20 cellular contexts compared by ENCODE assay signal in the genomic region with DNA sequence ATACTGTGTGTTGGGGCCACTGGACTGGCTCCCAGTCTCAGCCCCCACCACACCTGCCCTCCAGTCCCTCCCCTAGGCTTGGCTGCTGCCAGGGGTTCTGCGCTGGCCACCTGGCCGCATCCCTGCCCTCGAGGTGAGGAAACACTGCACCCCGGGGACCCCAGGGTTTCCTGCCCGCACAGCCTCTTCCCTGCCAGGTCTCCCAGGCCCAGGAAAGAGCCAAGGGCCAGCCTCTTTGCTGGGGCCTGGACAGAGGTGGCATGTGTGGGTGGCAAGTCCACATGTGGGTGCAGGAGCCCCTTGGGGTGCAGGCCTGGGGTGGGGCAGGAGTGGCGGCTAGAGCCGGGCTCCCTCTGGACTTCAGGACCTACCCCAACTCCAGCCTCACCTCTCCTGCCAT. TPM values are rescaled to one million over a fixed set of nuclear protein-coding genes. Genes with fewer than 3 reads are reported as not detected.
DNase-seq lines count a peak whose midpoint lies in the region; ATAC-seq, FAIRE-seq and TF ChIP-seq lines count a peak whose summit lies in the region.
"Had no signal": no experiment of that assay in that cellular context is flagged by ENCODE, and none has a peak within 500 bp of the region (broad histone marks: within the 10 kb centered on the region; RNA-seq: fewer than 3 reads in every experiment).

No MANE protein-coding gene starts in this region.

- H3K27ac ChIP-seq in kidney (ENCODE audit: low read depth in 2 of 2, low read length in 2 of 2) (peak overlapping the region; percentile 90 to 92), tibial nerve (peak overlapping the region in 3 of 4 donors; percentile 81 to 94 (median 90)), endodermal cell (ENCODE audit: low read depth, low read length) (no peak overlapping the region)
- H3K27ac ChIP-seq: gastrocnemius medialis, left ventricle myocardium inferior, ovary had no signal

- no peaks in the 10 kb centered on the region for H3K4me1 Mint-ChIP-seq in endodermal cell

- H3K4me3 ChIP-seq in kidney (ENCODE audit: low read length in 2 of 2), result peak overlapping the region in 1 of 2 donors; percentile 74
- no peak overlapping the region for H3K4me3 ChIP-seq in tibial nerve
- no peak overlapping the region for H3K4me3 ChIP-seq in endodermal cell (ENCODE audit: low read length)
- H3K4me3 ChIP-seq: gastrocnemius medialis, left ventricle myocardium inferior, ovary, sigmoid colon had no signal

- H3K36me3 ChIP-seq in kidney (ENCODE audit: control insufficient read depth in 1 of 2, insufficient read depth in 2 of 2, low read length in 2 of 2), result no peaks in the 10 kb centered on the region
- H3K36me3 ChIP-seq in tibial nerve, result peaks cover 0 to 10% (median 0%) of the 10 kb centered on the region in 3 donors
- no peaks in the 10 kb centered on the region for H3K36me3 ChIP-seq in endodermal cell (ENCODE audit: control insufficient read depth, insufficient read depth, low read length)
- H3K36me3 ChIP-seq: gastrocnemius medialis, left ventricle myocardium inferior, ovary, sigmoid colon had no signal

- no peak for FAIRE-seq in kidney (lab: Jason Lieb, UNC)
- FAIRE-seq: astrocyte, colon, TTC549 had no signal

- TF ChIP-seq EP300 in tibial nerve (IDR thresholded peaks at IDR 0.05), result no peak

- H3K27me3 Mint-ChIP-seq in endodermal cell (ENCODE audit: insufficient read depth), result no peaks in the 10 kb centered on the region

- H3K9me3 ChIP-seq in kidney (ENCODE audit: control insufficient read depth in 1 of 2, low read length in 2 of 2) (no peaks in the 10 kb centered on the region), tibial nerve (no peaks in the 10 kb centered on the region), endodermal cell (ENCODE audit: control insufficient read depth, low read length) (no peaks in the 10 kb centered on the region)
- H3K9me3 ChIP-seq: gastrocnemius medialis, left ventricle myocardium inferior, ovary, sigmoid colon had no signal

- H3K4me3 Mint-ChIP-seq in endodermal cell, result no peak overlapping the region

- peak overlapping the region; percentile 40 to 48 for H3K9ac ChIP-seq in kidney (ENCODE audit: low read length in 2 of 2)
- H3K9ac ChIP-seq in endodermal cell (ENCODE audit: extremely low read depth, low read length, poor library complexity, severe bottlenecking), result no peak overlapping the region

- 74 to 89% methylated on average over 5 to 6 of the region's 7 CpGs for WGBS in tibial nerve, 2 donors
- 92 to 100% methylated on average over 5 of the region's 7 CpGs for WGBS in endodermal cell (ENCODE audit: insufficient coverage in 1 of 2, insufficient read length in 1 of 2), 2 experiments

- H3K27ac Mint-ChIP-seq in endodermal cell, result no peak overlapping the region

- H3K36me3 Mint-ChIP-seq in endodermal cell (ENCODE audit: low read depth), result no peaks in the 10 kb centered on the region

- H3K9me3 Mint-ChIP-seq in endodermal cell, result no peaks in the 10 kb centered on the region

- CTCF ChIA-PET in GM10248 (lab: Yijun Ruan, JAX), result interaction anchor here (2.5 kb wide), 1 partner anchor 18 kb away, joined by 8 read pairs; no protein-coding TSS in a partner anchor

- TF ChIP-seq CTCF in GM10248 (IDR thresholded peaks at IDR 0.05; ENCODE audit: control extremely low read depth, extremely low read depth, low read depth, missing control alignments) (no peak), kidney (IDR thresholded peaks at IDR 0.05; ENCODE audit: borderline replicate concordance, extremely low read depth, insufficient read depth) (no peak), tibial nerve (IDR thresholded peaks at IDR 0.05) (no peak), endodermal cell (conservative IDR thresholded peaks at IDR 0.05) (no peak)

- H3K27me3 ChIP-seq in tibial nerve (peaks cover 0 to 4% of the 10 kb centered on the region in 2 donors), endodermal cell (ENCODE audit: control insufficient read depth, insufficient read depth, low read length, poor library complexity, severe bottlenecking) (no peaks in the 10 kb centered on the region)
- H3K27me3 ChIP-seq: ovary had no signal

- POLR2A ChIA-PET in GM10248 (lab: Yijun Ruan, JAX), result no interaction called here

- peaks cover 21 to 57% of the 10 kb centered on the region in 2 donors for H3K4me1 ChIP-seq in kidney (ENCODE audit: control insufficient read depth in 1 of 2, insufficient read depth in 1 of 2, low read depth in 1 of 2, low read length in 2 of 2)
- H3K4me1 ChIP-seq in tibial nerve, result peaks cover 0 to 79% (median 37%) of the 10 kb centered on the region in 4 donors
- peaks cover 5% of the 10 kb centered on the region for H3K4me1 ChIP-seq in endodermal cell (ENCODE audit: control insufficient read depth, insufficient read depth, low read length)

- intact Hi-C loops in kidney (cut with DNase I), result no loop called here

- TF ChIP-seq POLR2A in tibial nerve (IDR thresholded peaks at IDR 0.05), result no peak

- DNase-seq in GM10248 (ENCODE audit: extremely low spot score) (peak; percentile 26), astrocyte of the hippocampus (ENCODE audit: low read depth, low spot score) (peak; percentile 0), kidney (no peak), tibial nerve (ENCODE audit: low spot score in 2 of 2) (no peak), NCI-H82 (lab: John Stamatoyannopoulos, UW) (no peak), endodermal cell (no peak)
- DNase-seq in activated CD4-positive, CD25-positive, alpha-beta regulatory T cell treated with anti-CD3 and anti-CD28 coated beads, Interleukin-2, amount 50 U/mL, for 72 hours, result no peak
- DNase-seq: activated naive CD4-positive, alpha-beta T cell; C1 segment of cervical spinal cord; left ventricle myocardium inferior; NCI-H1436 treated with DMSO at 0.1 percent for 48 hours; NCI-H748 treated with DMSO at 0.1 percent for 48 hours; sigmoid colon; stimulated activated naive CD4-positive, alpha-beta T cell treated with Interleukin-2 at 50 U/mL for 16 hours had no signal

- ATAC-seq in HG02852 (IDR thresholded peaks at IDR 0.05; ENCODE audit: unreplicated experiment), result no peak
- ATAC-seq: gastrocnemius medialis had no signal

RNA-seq across cellular contexts. Expression of a gene that starts 2.5 kb away (rescaled TPM):
- total RNA-seq in kidney (287 TPM), tibial nerve (10 to 100 TPM; 29.1 to 48.0 (median 32.7) TPM), endodermal cell (10 to 100 TPM; 26.2 to 28.0 TPM)
- polyA plus RNA-seq in kidney (ENCODE audit: insufficient read depth, low read depth, low replicate concordance), result 199 TPM
- 8.5 TPM for polyA plus RNA-seq in endodermal cell (2013, experiment 1 of 2)
- polyA plus RNA-seq in endodermal cell (2013, experiment 2 of 2), result 7.3 TPM

RNA-seq across cellular contexts. Expression of a gene that starts 12.9 kb away (rescaled TPM):
- total RNA-seq in kidney, result 38.6 TPM
- 36.2 TPM for polyA plus RNA-seq in kidney (ENCODE audit: insufficient read depth, low read depth, low replicate concordance)
- 10 to 100 TPM; 15.3 to 43.9 (median 38.1) TPM for total RNA-seq in tibial nerve
- total RNA-seq in endodermal cell, result 10 to 100 TPM; 13.2 to 19.1 TPM
- 27.8 TPM for polyA plus RNA-seq in endodermal cell (2013, experiment 1 of 2)
- 25.8 TPM for polyA plus RNA-seq in endodermal cell (2013, experiment 2 of 2)

RNA-seq across cellular contexts. Expression of a gene that starts 13.5 kb away (rescaled TPM):
- total RNA-seq in kidney (54.5 TPM), tibial nerve (10 to 100 TPM; 31.6 to 54.3 (median 41.2) TPM), endodermal cell (10 to 100 TPM; 44.1 to 51.9 TPM)
- polyA plus RNA-seq in kidney (ENCODE audit: insufficient read depth, low read depth, low replicate concordance), result 30.2 TPM
- polyA plus RNA-seq in endodermal cell (2013, experiment 1 of 2), result 53.7 TPM
- polyA plus RNA-seq in endodermal cell (2013, experiment 2 of 2), result 48.4 TPM

RNA-seq across cellular contexts. Expression of a gene that starts 38.8 kb away (rescaled TPM):
- total RNA-seq in kidney (175 TPM), tibial nerve (100 to 1,000 TPM; 203 to 323 (median 241) TPM), endodermal cell (100 to 1,000 TPM; 177 to 221 TPM)
- polyA plus RNA-seq in kidney (ENCODE audit: insufficient read depth, low read depth, low replicate concordance), result 312 TPM
- 123 TPM for polyA plus RNA-seq in endodermal cell (2013, experiment 1 of 2)
- polyA plus RNA-seq in endodermal cell (2013, experiment 2 of 2), result 112 TPM

Comparison
In these comparisons a context has a peak if more than half of its experiments do, and no peak if none do; other contexts are left out.
1. DNase-seq: peak in GM10248 (single experiment) and astrocyte of the hippocampus (single experiment); none in kidney (single experiment), tibial nerve (0 of 2), NCI-H82 (single experiment), activated CD4-positive, CD25-positive, alpha-beta regulatory T cell treated with anti-CD3 and anti-CD28 coated beads, Interleukin-2, amount 50 U/mL, for 72 hours (single experiment) and endodermal cell (single experiment).